11 cellular contexts compared by ENCODE assay signal in the genomic region with DNA sequence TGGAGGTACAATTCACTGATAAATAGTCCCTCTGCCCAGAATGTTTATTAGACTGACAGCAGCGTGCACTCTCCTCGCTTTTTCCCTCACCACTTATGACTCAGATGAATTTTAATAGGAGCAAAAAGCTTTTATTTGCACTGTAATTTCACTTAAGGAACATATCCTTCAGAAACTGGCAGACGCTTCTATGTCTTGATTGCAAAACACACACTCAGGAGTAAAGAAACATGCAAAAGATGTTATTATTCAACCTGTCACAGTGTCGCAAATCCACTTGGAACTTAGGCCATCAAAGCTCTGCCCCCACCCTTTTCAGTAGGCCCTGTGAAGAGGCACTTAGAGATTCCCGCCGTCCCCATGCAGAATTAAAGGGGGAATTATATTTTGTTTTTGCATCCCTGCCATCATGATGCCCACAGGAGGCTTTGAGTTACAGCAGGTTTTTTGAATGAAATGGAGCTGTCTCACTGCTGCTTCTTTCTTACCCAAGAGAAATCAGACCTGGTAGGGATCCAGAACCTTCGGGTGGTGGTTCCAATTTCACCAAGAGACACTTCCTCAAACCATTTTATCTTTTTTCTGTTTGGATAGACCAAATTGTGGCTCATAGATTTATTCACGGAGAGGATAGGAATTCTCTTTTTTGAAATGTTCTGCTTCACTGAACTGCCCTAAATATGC.
DNase-seq lines count a peak whose midpoint lies in the region; ATAC-seq, FAIRE-seq and TF ChIP-seq lines count a peak whose summit lies in the region.
"Had no signal": no experiment of that assay in that cellular context is flagged by ENCODE, and none has a peak within 500 bp of the region (broad histone marks: within the 10 kb centered on the region; RNA-seq: fewer than 3 reads in every experiment).

No MANE protein-coding gene starts in this region.

- H3K36me3 Mint-ChIP-seq in HFFc6 (ENCODE audit: low read depth) = peaks cover 10% of the 10 kb centered on the region; the same call in 1 of the 2 replicates

- H3K27ac Mint-ChIP-seq in HFFc6 = no peak overlapping the region; the same call in 1 of the 2 replicates

- TF ChIP-seq CTCF in A549 (IDR thresholded peaks at IDR 0.05) (no peak), HFFc6 (IDR thresholded peaks at IDR 0.05) (no peak)

- 46% methylated on average over 8 of the region's 8 CpGs for WGBS in A549 (ENCODE audit: missing lambda C conversion rate)

- no peaks in the 10 kb centered on the region for H3K27me3 Mint-ChIP-seq in HFFc6 (ENCODE audit: insufficient read depth)
- H3K27me3 Mint-ChIP-seq: central memory CD8-positive, alpha-beta T cell had no signal

- no peak for TF ChIP-seq POLR2A in A549 (IDR thresholded peaks at IDR 0.05; ENCODE audit: low read length)

- DNase-seq in A549 (ENCODE audit: low read depth in 1 of 2, low spot score in 1 of 2) (no peak), HFFc6 (no peak), NCI-H524 treated with DMSO at 0.1 percent for 48 hours (lab: John Stamatoyannopoulos, UW) (peak; percentile 30), DMS53 treated with DMSO at 0.1 percent for 48 hours (lab: John Stamatoyannopoulos, UW; ENCODE audit: unreplicated experiment) (no peak), GF-D8 (lab: John Stamatoyannopoulos, UW) (no peak), NCI-H1694 (lab: John Stamatoyannopoulos, UW) (no peak)

- TF ChIP-seq RAD21 in A549 (conservative IDR thresholded peaks at IDR 0.05 in 1 of 2, IDR thresholded peaks at IDR 0.05 in 1 of 2) = no peak

- H3K4me3 ChIP-seq in A549 = no peak overlapping the region
- peak overlapping the region; percentile 6 for H3K4me3 ChIP-seq in endocrine pancreas (ENCODE audit: control insufficient read depth, insufficient read depth, low read length)
- H3K4me3 ChIP-seq: heart left ventricle, vagina had no signal

- H3K27me3 ChIP-seq in endocrine pancreas (ENCODE audit: control insufficient read depth, insufficient read depth, low read length) = no peaks in the 10 kb centered on the region
- H3K27me3 ChIP-seq: heart left ventricle, vagina had no signal

- no peak for TF ChIP-seq EP300 in A549 (IDR thresholded peaks at IDR 0.05)

- no peak overlapping the region for H3K9ac ChIP-seq in endocrine pancreas (ENCODE audit: control insufficient read depth, insufficient read depth, low read length)

- no peak for FAIRE-seq in A549 (lab: Jason Lieb, UNC)

- H3K4me3 Mint-ChIP-seq in HFFc6 = peak overlapping the region; percentile 45
- H3K4me3 Mint-ChIP-seq: central memory CD8-positive, alpha-beta T cell had no signal

- peaks cover 31% of the 10 kb centered on the region for H3K4me1 Mint-ChIP-seq in HFFc6 (ENCODE audit: low read depth)

- H3K36me3 ChIP-seq in endocrine pancreas (ENCODE audit: control insufficient read depth, insufficient read depth, low read length) = no peaks in the 10 kb centered on the region

- H3K4me1 ChIP-seq in A549 (peaks cover 43% of the 10 kb centered on the region), endocrine pancreas (ENCODE audit: control insufficient read depth, insufficient read depth, low read length) (no peaks in the 10 kb centered on the region)

- no peaks in the 10 kb centered on the region for H3K9me3 Mint-ChIP-seq in HFFc6
- H3K9me3 Mint-ChIP-seq: central memory CD8-positive, alpha-beta T cell had no signal

- CTCF ChIA-PET in A549 (lab: Yijun Ruan, JAX) = interaction anchor here (1.0 to 3.0 kb wide), 17 partner anchors 8 to 858 kb away, joined by 3 to 15 read pairs (median 7); a partner anchor contains a TSS

- ATAC-seq in A549 (no peak), HG02981 (IDR thresholded peaks at IDR 0.05; ENCODE audit: unreplicated experiment) (no peak)

- no peaks in the 10 kb centered on the region for H3K9me3 ChIP-seq in A549
- H3K9me3 ChIP-seq in endocrine pancreas (ENCODE audit: control insufficient read depth, low read length) = no peaks in the 10 kb centered on the region
- H3K9me3 ChIP-seq: heart left ventricle, vagina had no signal

- POLR2A ChIA-PET in A549 (lab: Yijun Ruan, JAX) = interaction anchor here (1.0 kb wide), 1 partner anchor 544 kb away, joined by 5 read pairs; no protein-coding TSS in a partner anchor

- peak overlapping the region; percentile 35 to 56; a peak in 4 of 6 replicates for H3K27ac ChIP-seq in A549
- H3K27ac ChIP-seq: heart left ventricle, vagina had no signal

- H3K4me2 ChIP-seq in A549 = peak overlapping the region; percentile 61

TF ChIP-seq in A549, 52 proteins besides CTCF, POLR2A, EP300 and RAD21:
- TF ChIP-seq ZSCAN20 (CRISPR knock-in tag; IDR thresholded peaks at IDR 0.05) (no peak), RCOR1 (IDR thresholded peaks at IDR 0.05; ENCODE audit: low read depth, low read length) (no peak), BHLHE40 (IDR thresholded peaks at IDR 0.05; ENCODE audit: low read depth, low read length) (no peak), CEBPB (IDR thresholded peaks at IDR 0.05) (peak in 1 of 2 experiments; percentile 61; a peak in 2 of 4 replicates)
